8 cellular contexts compared by ENCODE assay signal in the genomic region with DNA sequence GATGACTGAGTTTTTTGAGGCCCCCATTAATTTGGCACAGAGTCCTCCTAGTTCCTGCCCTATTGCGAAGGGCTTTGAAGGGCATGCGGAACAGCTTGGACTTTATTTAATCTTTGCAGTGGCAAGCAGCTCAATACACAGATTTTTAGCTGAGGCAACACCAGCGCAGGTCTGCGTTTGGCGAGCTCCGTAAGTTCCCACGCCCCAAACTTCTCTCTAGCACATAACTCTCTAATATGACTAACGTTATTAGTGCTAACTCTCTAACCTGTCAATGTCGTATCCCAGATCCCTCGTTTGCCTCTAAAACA. TPM values are rescaled to one million over a fixed set of nuclear protein-coding genes. Genes with fewer than 3 reads are reported as not detected.
DNase-seq lines count a peak whose midpoint lies in the region; ATAC-seq and TF ChIP-seq lines count a peak whose summit lies in the region.

No MANE protein-coding gene starts in this region.

- H3K4me1 Mint-ChIP-seq in CD8-positive, alpha-beta T cell (ENCODE audit: low read depth) = peaks cover 44% of the 10 kb centered on the region
- peaks cover 37% of the 10 kb centered on the region for H3K4me1 Mint-ChIP-seq in activated CD8-positive, alpha-beta T cell treated with anti-CD3 and anti-CD28 coated beads for 36 hours (ENCODE audit: low read depth)

- intact Hi-C loops in CD8-positive, alpha-beta T cell (cut with DNase I, micrococcal nuclease) = loop anchor here (1.0 to 10.0 kb wide), 4 partner anchors 30 to 2003 kb away; a partner anchor contains a TSS
- intact Hi-C loops in activated CD8-positive, alpha-beta T cell treated with anti-CD3 and anti-CD28 coated beads for 36 hours (cut with micrococcal nuclease) = no loop called here

- peaks cover 25% of the 10 kb centered on the region for H3K4me1 ChIP-seq in CD8-positive, alpha-beta T cell (ENCODE audit: insufficient read depth, low read length)
- H3K4me1 ChIP-seq in iPS-20b (ENCODE audit: insufficient read depth, low read length) (peaks cover 9% of the 10 kb centered on the region), thoracic aorta (ENCODE audit: control insufficient read depth in 1 of 2, low read depth in 2 of 2) (peaks cover 12 to 16% of the 10 kb centered on the region in 2 donors)

- H3K9me3 Mint-ChIP-seq in CD8-positive, alpha-beta T cell = no peaks in the 10 kb centered on the region
- H3K9me3 Mint-ChIP-seq in activated CD8-positive, alpha-beta T cell treated with anti-CD3 and anti-CD28 coated beads for 36 hours = no peaks in the 10 kb centered on the region

- ATAC-seq in CD8-positive, alpha-beta T cell = peak; percentile 33
- peak; percentile 14 for ATAC-seq in HG02759 (IDR thresholded peaks at IDR 0.05; ENCODE audit: unreplicated experiment)
- peak; percentile 21 for ATAC-seq in activated CD8-positive, alpha-beta T cell treated with anti-CD3 and anti-CD28 coated beads for 36 hours
- no peak for ATAC-seq in thoracic aorta (ENCODE audit: insufficient number of reproducible peaks, low FRiP score, low read depth)

- CTCF ChIA-PET in CD8-positive, alpha-beta T cell (lab: Charles Lee) = interaction anchor here (1.0 to 1.3 kb wide), 2 partner anchors 26 to 30 kb away, joined by 3 to 4 read pairs; a partner anchor contains a TSS
- CTCF ChIA-PET in activated CD8-positive, alpha-beta T cell treated with anti-CD3 and anti-CD28 coated beads for 36 hours (lab: Charles Lee) = interaction anchor here (0.8 to 1.8 kb wide), 4 partner anchors 18 to 292 kb away, joined by 3 to 4 read pairs (median 4); no protein-coding TSS in a partner anchor

- no peaks in the 10 kb centered on the region for H3K27me3 ChIP-seq in CD8-positive, alpha-beta T cell (ENCODE audit: insufficient read depth, low read length)
- H3K27me3 ChIP-seq in iPS-20b (ENCODE audit: insufficient read depth, low read length) (no peaks in the 10 kb centered on the region; the same call in 1 of the 2 replicates), thoracic aorta (replicated peaks; ENCODE audit: insufficient read depth) (no peaks in the 10 kb centered on the region)

- peak overlapping the region; percentile 80; the same call in 1 of the 2 replicates for H3K9ac ChIP-seq in iPS-20b (ENCODE audit: low read depth, low read length)

- TF ChIP-seq CTCF in CD8-positive, alpha-beta T cell (IDR thresholded peaks at IDR 0.05) = no peak
- TF ChIP-seq CTCF in activated CD8-positive, alpha-beta T cell treated with anti-CD3 and anti-CD28 coated beads for 36 hours (IDR thresholded peaks at IDR 0.05) = no peak
- TF ChIP-seq CTCF in thoracic aorta (IDR thresholded peaks at IDR 0.05) = no peak
- TF ChIP-seq CTCF in GM20000 (IDR thresholded peaks at IDR 0.05; ENCODE audit: extremely low read depth, missing control alignments) = no peak

- no peak for DNase-seq in CD8-positive, alpha-beta T cell
- DNase-seq in activated CD8-positive, alpha-beta T cell treated with anti-CD3 and anti-CD28 coated beads for 36 hours = no peak
- no peak for DNase-seq in thoracic aorta (ENCODE audit: low spot score)
- DNase-seq in activated CD8-positive, alpha-beta memory T cell treated with anti-CD3 and anti-CD28 coated beads for 24 hours = no peak
- DNase-seq in kidney glomerular epithelial cell (lab: John Stamatoyannopoulos, UW) = no peak
- DNase-seq in GM20000 (ENCODE audit: low spot score) = no peak

- POLR2A ChIA-PET in CD8-positive, alpha-beta T cell (lab: Charles Lee) = interaction anchor here (0.5 to 3.2 kb wide), 12 partner anchors 9 to 589 kb away, joined by 3 to 45 read pairs (median 4); a partner anchor contains a TSS
- POLR2A ChIA-PET in activated CD8-positive, alpha-beta T cell treated with anti-CD3 and anti-CD28 coated beads for 36 hours (lab: Charles Lee) = interaction anchor here (0.6 to 2.5 kb wide), 9 partner anchors 8 to 372 kb away, joined by 3 to 20 read pairs (median 5); a partner anchor contains a TSS

- H3K27ac Mint-ChIP-seq in CD8-positive, alpha-beta T cell = peak overlapping the region; percentile 91
- peak overlapping the region; percentile 86 for H3K27ac Mint-ChIP-seq in activated CD8-positive, alpha-beta T cell treated with anti-CD3 and anti-CD28 coated beads for 36 hours

- H3K9me3 ChIP-seq in CD8-positive, alpha-beta T cell (ENCODE audit: low read length) = no peaks in the 10 kb centered on the region
- H3K9me3 ChIP-seq in iPS-20b (ENCODE audit: insufficient read depth, low read depth, low read length) (no peaks in the 10 kb centered on the region), thoracic aorta (no peaks in the 10 kb centered on the region)

- H3K4me3 Mint-ChIP-seq in CD8-positive, alpha-beta T cell = peak overlapping the region; percentile 98
- H3K4me3 Mint-ChIP-seq in activated CD8-positive, alpha-beta T cell treated with anti-CD3 and anti-CD28 coated beads for 36 hours = peak overlapping the region; percentile 93

- no peaks in the 10 kb centered on the region for H3K27me3 Mint-ChIP-seq in CD8-positive, alpha-beta T cell (ENCODE audit: low read depth)
- H3K27me3 Mint-ChIP-seq in activated CD8-positive, alpha-beta T cell treated with anti-CD3 and anti-CD28 coated beads for 36 hours = no peaks in the 10 kb centered on the region

- peak overlapping the region; percentile 93 for H3K4me3 ChIP-seq in CD8-positive, alpha-beta T cell (ENCODE audit: low read depth, low read length)
- H3K4me3 ChIP-seq in iPS-20b (ENCODE audit: low read length) (peak overlapping the region; percentile 97), thoracic aorta (peak overlapping the region; percentile 83)

- H3K36me3 ChIP-seq in CD8-positive, alpha-beta T cell (ENCODE audit: insufficient read depth, low read length) = no peaks in the 10 kb centered on the region
- H3K36me3 ChIP-seq in iPS-20b (ENCODE audit: insufficient read depth, low read depth, low read length) (no peaks in the 10 kb centered on the region; the same call in 1 of the 2 replicates), thoracic aorta (no peaks in the 10 kb centered on the region)

- H3K27ac ChIP-seq in CD8-positive, alpha-beta T cell (ENCODE audit: low read depth, low read length) = peak overlapping the region; percentile 58
- H3K27ac ChIP-seq in iPS-20b (ENCODE audit: low read length) (no peak overlapping the region), thoracic aorta (peak overlapping the region in 1 of 2 donors; percentile 33)

- H3K36me3 Mint-ChIP-seq in CD8-positive, alpha-beta T cell = peaks cover 30% of the 10 kb centered on the region
- no peaks in the 10 kb centered on the region for H3K36me3 Mint-ChIP-seq in activated CD8-positive, alpha-beta T cell treated with anti-CD3 and anti-CD28 coated beads for 36 hours (ENCODE audit: low read depth)

RNA-seq across cellular contexts. Expression of a gene that starts 0.4 kb away (rescaled TPM):
- 10 to 100 TPM; 12.1 to 12.4 TPM for total RNA-seq in CD8-positive, alpha-beta T cell
- 10 to 100 TPM; 12.5 to 12.7 TPM for total RNA-seq in activated CD8-positive, alpha-beta T cell treated with anti-CD3 and anti-CD28 coated beads for 36 hours
- total RNA-seq in thoracic aorta = 1 to 10 TPM; 7.2 to 8.2 TPM

RNA-seq across cellular contexts. Expression of a gene that starts 30.0 kb away (rescaled TPM):
- total RNA-seq in CD8-positive, alpha-beta T cell = 100 to 1,000 TPM; 127 to 132 TPM
- 100 to 1,000 TPM; 282 to 292 TPM for total RNA-seq in activated CD8-positive, alpha-beta T cell treated with anti-CD3 and anti-CD28 coated beads for 36 hours
- total RNA-seq in thoracic aorta = 100 to 1,000 TPM; 128 to 168 TPM

RNA-seq across cellular contexts. Expression of a gene that starts 30.1 kb away (rescaled TPM):
- 10 to 100 TPM; 10.2 to 13.0 TPM for total RNA-seq in CD8-positive, alpha-beta T cell
- total RNA-seq in activated CD8-positive, alpha-beta T cell treated with anti-CD3 and anti-CD28 coated beads for 36 hours = 10 to 100 TPM; 10.7 to 12.6 TPM
- total RNA-seq in thoracic aorta = 10 to 100 TPM in 1 of 2 donors, 1 to 10 TPM in 1; 2.8 to 14.6 TPM
